Comparison of ENCODE assay signal across 19 cellular contexts in genomic region chr5:160081495-160081894, GRCh38. TPM values are rescaled to one million over a fixed set of nuclear protein-coding genes. Genes with fewer than 3 reads are reported as not detected.
A peak's percentile ranks its signal among the peaks of the same experiment; 100 is the strongest.
DNase-seq lines count a peak whose midpoint lies in the region; ATAC-seq, FAIRE-seq and TF ChIP-seq lines count a peak whose summit lies in the region.
"Had no signal": no experiment of that assay in that cellular context is flagged by ENCODE, and none has a peak within 500 bp of the region (broad histone marks: within the 10 kb centered on the region; RNA-seq: fewer than 3 reads in every experiment).

No MANE protein-coding gene starts in this region.

- no peaks in the 10 kb centered on the region for H3K27me3 Mint-ChIP-seq in H9 (ENCODE audit: low read depth)
- H3K27me3 Mint-ChIP-seq in WTC11 (ENCODE audit: low read depth) = no peaks in the 10 kb centered on the region; the same call in 1 of the 2 replicates
- H3K27me3 Mint-ChIP-seq: CD4-positive, CD25-positive, alpha-beta regulatory T cell had no signal

- TF ChIP-seq RAD21 in HepG2 (CRISPR knock-in tag; IDR thresholded peaks at IDR 0.05) = no peak

- H3K4me1 ChIP-seq in H9 (ENCODE audit: insufficient read depth, low read length) = 0 out of 2 replicates have a peak, but pooled peaks cover 4% of the 10 kb centered on the region
- H3K4me1 ChIP-seq in HepG2 (ENCODE audit: insufficient read depth, low read length) = no peaks in the 10 kb centered on the region
- H3K4me1 ChIP-seq: BLaER1 had no signal

- no peak for FAIRE-seq in HepG2 (lab: Jason Lieb, UNC)
- FAIRE-seq: D721Med, RCC 7860 had no signal

- no peak overlapping the region for H3K4ac ChIP-seq in H9 (ENCODE audit: low read depth, low read length)

- H3K4me3 Mint-ChIP-seq in H9 (no peak overlapping the region), WTC11 (no peak overlapping the region)
- H3K4me3 Mint-ChIP-seq: CD4-positive, CD25-positive, alpha-beta regulatory T cell had no signal

- no peak overlapping the region for H2AK5ac ChIP-seq in H9 (ENCODE audit: insufficient read length, low read length)

- no peak for TF ChIP-seq POLR2A in HepG2 (IDR thresholded peaks at IDR 0.05; ENCODE audit: insufficient read depth in 1 of 2, low read depth in 2 of 2, low read length in 2 of 2)

- H3K9me3 Mint-ChIP-seq in H9 (no peaks in the 10 kb centered on the region), WTC11 (no peaks in the 10 kb centered on the region)
- H3K9me3 Mint-ChIP-seq: CD4-positive, CD25-positive, alpha-beta regulatory T cell had no signal

- no peak overlapping the region for H3T11ph ChIP-seq in H9 (ENCODE audit: low read length)

- H3K9ac ChIP-seq in H9 (ENCODE audit: extremely low read depth, insufficient read length, low read length) = no peak overlapping the region
- H3K9ac ChIP-seq in HepG2 (ENCODE audit: insufficient read depth, low read depth, low read length) = no peak overlapping the region
- H3K9ac ChIP-seq: BLaER1 had no signal

- H2BK12ac ChIP-seq in H9 (ENCODE audit: insufficient read length, low read depth, low read length) = no peak overlapping the region

- no CpG with 5 or more reads among the region's 3 CpGs for WGBS in H9 (ENCODE audit: extremely low coverage, insufficient read length, low lambda C conversion rate)
- 78% methylated on average over 3 of the region's 3 CpGs for WGBS in HepG2 (ENCODE audit: low lambda C conversion rate)

- peaks cover 0 to 5% of the 10 kb centered on the region in 2 experiments; a peak in 2 of 5 replicates for H3K36me3 ChIP-seq in HepG2 (replicated peaks in 1 of 2; ENCODE audit: control insufficient read depth in 1 of 2, insufficient read depth in 2 of 2, low read length in 2 of 2)

- H3K23me2 ChIP-seq in H9 (ENCODE audit: insufficient read length, low read depth, low read length, poor library complexity, severe bottlenecking) = no peaks in the 10 kb centered on the region

- no peak overlapping the region for H4K91ac ChIP-seq in H9 (ENCODE audit: insufficient read length, low read depth, low read length)

- H2BK15ac ChIP-seq in H9 (ENCODE audit: low read depth, low read length) = no peak overlapping the region

- in situ Hi-C loops in HepG2 (cut with HindIII; ENCODE audit: extremely low pct_ligation_motif_present, low pct_unique_long_range_greater_than_20kb) = no loop called here

- H4K20me1 ChIP-seq in H9 (ENCODE audit: control insufficient read depth, insufficient read depth, insufficient read length) = no peaks in the 10 kb centered on the region
- H4K20me1 ChIP-seq in HepG2 (ENCODE audit: insufficient read depth, low read length) = no peaks in the 10 kb centered on the region
- H4K20me1 ChIP-seq: BLaER1 had no signal

- no peak overlapping the region for H2BK20ac ChIP-seq in H9 (ENCODE audit: low read depth, low read length, poor library complexity, severe bottlenecking)

- no peak overlapping the region for H3K56ac ChIP-seq in H9 (ENCODE audit: insufficient read length, low read depth, low read length)

- POLR2A ChIA-PET in WTC11 (lab: Charles Lee) (interaction anchor here (0.6 to 1.4 kb wide), 3 partner anchors 79 to 264 kb away, joined by 3 to 9 read pairs (median 4); no protein-coding TSS in a partner anchor), HepG2 (lab: Yijun Ruan, JAX) (no interaction called here)

- H2BK5ac ChIP-seq in H9 (ENCODE audit: insufficient read length, low read length) = no peak overlapping the region

- CTCF ChIA-PET in WTC11 (lab: Charles Lee) (interaction anchor here (0.8 to 2.3 kb wide), 43 partner anchors 9 to 640 kb away, joined by 3 to 30 read pairs (median 5); partner anchors contain the start of genes C1QTNF2, CCNJL, PTTG1 and TTC1), HepG2 (lab: Yijun Ruan, JAX; ENCODE audit: low intra/inter-chr PET ratio, low total read pairs) (interaction anchor here (1.2 kb wide), 1 partner anchor 264 kb away, joined by 4 read pairs; no protein-coding TSS in a partner anchor)

- no peak overlapping the region for H3K27ac ChIP-seq in H9 (ENCODE audit: insufficient read length, low read depth, low read length)
- no peak overlapping the region for H3K27ac ChIP-seq in HepG2 (ENCODE audit: extremely low read length, insufficient read depth, low read length)
- H3K27ac ChIP-seq: BLaER1, SJCRH30 had no signal

- H3K4me2 ChIP-seq in H9 (ENCODE audit: insufficient read depth, insufficient read length, low read length) = no peak overlapping the region
- no peak overlapping the region for H3K4me2 ChIP-seq in HepG2 (ENCODE audit: low read depth, low read length)
- H3K4me2 ChIP-seq: BLaER1 had no signal

- intact Hi-C loops in HepG2 (cut with micrococcal nuclease; ENCODE audit: unreplicated experiment) = loop anchor here (2.0 kb wide), 1 partner anchor 263 kb away; no protein-coding TSS in a partner anchor

- DNase-seq in H9 (no peak), NCI-H226 (peak; percentile 22), WTC11 (ENCODE audit: low spot score) (no peak), fibroblast of villous mesenchyme (ENCODE audit: low read depth) (peak; percentile 65), HepG2 (ENCODE audit: low spot score) (no peak), SIG-M5 treated with dmso at 0.1 percent for 504 hours (lab: John Stamatoyannopoulos, UW; ENCODE audit: unreplicated experiment) (no peak), anterior cingulate cortex (lab: John Stamatoyannopoulos, UW) (no peak)
- DNase-seq: GOT3, KG1, NCI-H1048, NCI-H1694, NCI-H2029 treated with DMSO at 0.1 percent for 48 hours, NCI-H526 treated with DMSO at 0.1 percent for 48 hours had no signal

- H3K36me3 Mint-ChIP-seq in H9 (ENCODE audit: insufficient read depth in 1 of 3, low read depth in 3 of 3) (peaks cover 7 to 27% (median 9%) of the 10 kb centered on the region in 3 experiments; a peak in 5 of 7 replicates), WTC11 (peaks cover 19% of the 10 kb centered on the region)

- no peak overlapping the region for H4K5ac ChIP-seq in H9 (ENCODE audit: insufficient read length, low read depth, low read length)

- H3K4me3 ChIP-seq in fibroblast of villous mesenchyme (ENCODE audit: low read depth, low read length) (no peak overlapping the region), HepG2 (replicated peaks in 1 of 3; ENCODE audit: insufficient read depth in 1 of 3, low read depth in 2 of 3, low read length in 3 of 3) (no peak overlapping the region)
- H3K4me3 ChIP-seq: BLaER1, SJCRH30 had no signal

- H4K8ac ChIP-seq in H9 (replicated peaks; ENCODE audit: insufficient read length, low read depth, low read length) = no peak overlapping the region

- H3K18ac ChIP-seq in H9 (ENCODE audit: insufficient read length, low read depth, low read length) = no peak overlapping the region

- peak overlapping the region in 2 of 3 experiments; percentile 86 to 91; a peak in 4 of 7 replicates for H3K27ac Mint-ChIP-seq in H9
- H3K27ac Mint-ChIP-seq in WTC11 = 0 out of 2 replicates have a peak overlapping the region, but pooled peaks have one; percentile 32
- H3K27ac Mint-ChIP-seq: CD4-positive, CD25-positive, alpha-beta regulatory T cell had no signal

- H3K9me3 ChIP-seq in H9 (ENCODE audit: control insufficient read depth, low read depth, low read length) (no peaks in the 10 kb centered on the region), HepG2 (ENCODE audit: low read length) (no peaks in the 10 kb centered on the region)
- H3K9me3 ChIP-seq: BLaER1, SJCRH30 had no signal

- H3K27me3 ChIP-seq in H9 (ENCODE audit: insufficient read depth, low read length) = no peaks in the 10 kb centered on the region
- H3K27me3 ChIP-seq in HepG2 (ENCODE audit: control insufficient read depth in 1 of 2, insufficient read depth in 2 of 2, low read length in 2 of 2) = no peaks in the 10 kb centered on the region
- H3K27me3 ChIP-seq: BLaER1, SJCRH30 had no signal

- no peak overlapping the region for H3K23ac ChIP-seq in H9 (ENCODE audit: insufficient read length, low read depth, low read length)

- no peaks in the 10 kb centered on the region for H3K79me1 ChIP-seq in H9 (ENCODE audit: insufficient read depth, low read depth, low read length, poor library complexity, severe bottlenecking)

- H2AFZ ChIP-seq in H9 (ENCODE audit: low read length) = no peak overlapping the region
- no peak overlapping the region for H2AFZ ChIP-seq in HepG2 (ENCODE audit: low read length)

- no peak for ATAC-seq in WTC11
- ATAC-seq in HepG2 = no peak
- no peak for ATAC-seq in GM18909 (IDR thresholded peaks at IDR 0.05; ENCODE audit: poor library complexity, unreplicated experiment)

- TF ChIP-seq CTCF in H9 (conservative IDR thresholded peaks at IDR 0.05) = no peak
- TF ChIP-seq CTCF in WTC11 (IDR thresholded peaks at IDR 0.05) = no peak
- no peak for TF ChIP-seq CTCF in fibroblast of villous mesenchyme (IDR thresholded peaks at IDR 0.05; ENCODE audit: insufficient read depth, low read depth, low read length)
- no peak for TF ChIP-seq CTCF in HepG2 (CRISPR knock-in tag; IDR thresholded peaks at IDR 0.05)

- no peak overlapping the region for H2BK120ac ChIP-seq in H9 (ENCODE audit: low read depth, low read length, poor library complexity, severe bottlenecking)

- H3K79me2 ChIP-seq in H9 (ENCODE audit: insufficient read depth, low read length) (no peaks in the 10 kb centered on the region), HepG2 (ENCODE audit: insufficient read depth, low read length) (no peaks in the 10 kb centered on the region)

- BruUV-seq in HepG2 (replicated peaks; lab: Mats Ljungman, UMichigan) = no TSS peak

- no peak overlapping the region for H3K14ac ChIP-seq in H9 (ENCODE audit: insufficient read depth, low read length)

- H3K4me1 Mint-ChIP-seq in H9 (peaks cover 21 to 25% of the 10 kb centered on the region in 2 experiments), WTC11 (peaks cover 29% of the 10 kb centered on the region)

- TF ChIP-seq EP300 in HepG2 (IDR thresholded peaks at IDR 0.05; ENCODE audit: low read depth in 2 of 2, low read length in 2 of 2) (no peak), HepG2 (CRISPR knock-in tag; IDR thresholded peaks at IDR 0.05; ENCODE audit: borderline replicate concordance) (no peak)

RNA-seq across cellular contexts. Expression of gene PWWP2A, which starts 37.8 kb away (rescaled TPM):
- total RNA-seq in H9 (2021) (63.5 and 66.7 TPM in 2 replicates), WTC11 (2021) (61.1 to 63.8 TPM (median 62.4 TPM) in 3 replicates), fibroblast of villous mesenchyme (18.0 and 25.5 TPM in 2 replicates), HepG2 (2016; rRNA removed; fragmentation: Illumina TruSeq; extraction: Trizol) (16.9 and 23.9 TPM in 2 replicates)
- total RNA-seq in HepG2 (2016; cell fraction: cytosol; rRNA removed; fragmentation: Illumina TruSeq; extraction: Trizol; ENCODE audit: low read depth) = 6.1 and 9.3 TPM in 2 replicates
- 17.5 and 18.4 TPM in 2 replicates for total RNA-seq in HepG2 (2016; cell fraction: insoluble cytoplasmic fraction; rRNA removed; fragmentation: Illumina TruSeq; extraction: Trizol)
- 8.8 and 11.2 TPM in 2 replicates for total RNA-seq in HepG2 (2016; cell fraction: membrane; rRNA removed; fragmentation: Illumina TruSeq; extraction: Trizol)
- total RNA-seq in HepG2 (2016; cell fraction: nucleus; rRNA removed; fragmentation: Illumina TruSeq; extraction: Trizol) = 15.6 and 18.9 TPM in 2 replicates
- 5.0 and 7.3 TPM in 2 replicates for polyA plus RNA-seq in HepG2 (2011; rRNA removed)
- 3.7 and 4.1 TPM in 2 replicates for polyA plus RNA-seq in HepG2 (2011; cell fraction: cytosol; rRNA removed)
- 4.2 and 5.2 TPM in 2 replicates for polyA plus RNA-seq in HepG2 (2011; cell fraction: nucleus; rRNA removed)
- polyA plus RNA-seq in HepG2 (2012) = 7.9 and 8.8 TPM in 2 replicates
- 0.55 and 0.70 TPM in 2 replicates for polyA plus RNA-seq in HepG2 (2016; cell fraction: cytosol; fragmentation: Illumina TruSeq; extraction: Trizol; ENCODE audit: low read depth)
- polyA plus RNA-seq in HepG2 (2016; cell fraction: insoluble cytoplasmic fraction; fragmentation: Illumina TruSeq; extraction: Trizol; ENCODE audit: low read depth) = 16.1 and 17.0 TPM in 2 replicates
- polyA plus RNA-seq in HepG2 (2016; cell fraction: membrane; fragmentation: Illumina TruSeq; extraction: Trizol; ENCODE audit: low read depth) = 2.7 and 2.9 TPM in 2 replicates
- 21.8 and 26.9 TPM in 2 replicates for polyA plus RNA-seq in HepG2 (2016; cell fraction: nucleus; fragmentation: Illumina TruSeq; extraction: Trizol; ENCODE audit: insufficient read depth, low read depth)
- polyA minus RNA-seq in HepG2 (2011; rRNA and poly(A)+ RNA removed; ENCODE audit: low replicate concordance) = 8.6 and 19.9 TPM in 2 replicates
- polyA minus RNA-seq in HepG2 (2011; cell fraction: cytosol; rRNA and poly(A)+ RNA removed) = 4.2 and 6.6 TPM in 2 replicates
- 8.5 and 11.8 TPM in 2 replicates for polyA minus RNA-seq in HepG2 (2011; cell fraction: nucleus; rRNA and poly(A)+ RNA removed)

Comparison
In these comparisons a context has a peak if more than half of its experiments do, and no peak if none do; other contexts are left out.
1. DNase-seq: peak in NCI-H226 (single experiment) and fibroblast of villous mesenchyme (single experiment); none in H9 (single experiment), WTC11 (single experiment), HepG2 (single experiment), SIG-M5 treated with dmso at 0.1 percent for 504 hours (single experiment) and anterior cingulate cortex (0 of 58).